Comparison of ENCODE assay signal across 2 cellular contexts in the genomic region with DNA sequence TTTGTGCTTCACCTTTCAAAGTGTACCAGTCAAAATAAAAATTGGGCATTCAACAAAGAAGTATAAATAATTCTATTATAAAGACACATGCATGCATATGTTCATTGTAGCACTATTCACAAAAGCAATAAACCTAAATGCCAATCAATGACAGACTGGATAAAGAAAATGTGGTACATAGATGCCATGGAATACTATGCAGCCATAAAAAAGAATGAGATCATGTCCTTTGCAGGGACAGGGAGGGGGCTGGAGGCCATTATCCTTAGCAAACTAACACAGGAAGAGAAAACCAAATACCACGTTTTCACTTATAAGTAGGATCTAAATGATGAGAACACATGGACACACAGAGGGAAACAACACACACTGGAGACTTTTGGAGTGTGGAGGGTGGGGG. TPM values are rescaled to one million over a fixed set of nuclear protein-coding genes. Genes with fewer than 3 reads are reported as not detected.
"Had no signal": no experiment of that assay in that cellular context is flagged by ENCODE, and none has a peak within 500 bp of the region (broad histone marks: within the 10 kb centered on the region; RNA-seq: fewer than 3 reads in every experiment).

No MANE protein-coding gene starts in this region.

RNA-seq across cellular contexts. Expression of a gene that starts 28.2 kb away (rescaled TPM):
- total RNA-seq: myocyte had no signal

RNA-seq across cellular contexts. Expression of a gene that starts 55.7 kb away (rescaled TPM):
- total RNA-seq: mesothelial cell of epicardium had no signal
